In the genomic region with DNA sequence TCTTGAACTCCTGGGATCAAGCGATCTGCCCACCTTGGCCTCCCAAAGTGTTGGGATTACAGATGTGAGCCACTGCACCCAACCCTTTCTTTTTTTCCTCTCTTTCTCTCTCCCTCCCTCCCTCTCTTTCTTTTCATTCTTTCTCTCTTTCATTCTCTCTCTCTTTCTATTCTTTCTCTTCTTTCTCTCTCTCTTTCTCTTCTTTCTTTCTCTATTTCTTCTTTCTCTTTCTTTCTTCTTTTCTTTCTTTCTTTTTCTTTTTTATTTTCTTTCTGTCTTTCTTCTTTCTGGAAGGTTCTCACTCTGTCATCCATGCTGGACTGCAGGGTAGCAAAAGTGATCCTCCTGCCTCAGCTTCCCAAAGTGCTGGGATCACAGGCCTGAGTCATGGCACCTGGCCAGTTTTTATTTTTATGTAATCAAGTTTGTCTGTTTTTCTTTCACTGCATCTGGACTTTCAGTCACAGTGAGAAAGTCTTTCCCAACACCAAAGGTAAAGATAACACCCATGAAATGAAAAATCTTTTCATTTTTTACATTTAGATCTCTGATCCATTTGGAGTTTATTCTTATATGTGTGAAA, we compare ENCODE assay signal across 31 cellular contexts. TPM values are rescaled to one million over a fixed set of nuclear protein-coding genes. Genes with fewer than 3 reads are reported as not detected.
"Had no signal": no experiment of that assay in that cellular context is flagged by ENCODE, and none has a peak within 500 bp of the region (broad histone marks: within the 10 kb centered on the region; RNA-seq: fewer than 3 reads in every experiment).

No MANE protein-coding gene starts in this region.

- H3K9me3 Mint-ChIP-seq: activated CD4-positive, alpha-beta memory T cell treated with anti-CD3 and anti-CD28 coated beads for 36 hours; activated CD4-positive, alpha-beta T cell treated with anti-CD3 and anti-CD28 coated beads, Interleukin-2, amount 10 ng/mL, durations not matched to agents 24 days and 14 days; activated naive CD4-positive, alpha-beta T cell treated with anti-CD3 and anti-CD28 coated beads, Interleukin-2, amount 10 ng/mL, durations not matched to agents 7 days and 5 days; activated naive CD4-positive, alpha-beta T cell treated with anti-CD3 and anti-CD28 coated beads, Interleukin-2, amount 50 U/mL, for 72 hours; activated naive CD8-positive, alpha-beta T cell treated with anti-CD3 and anti-CD28 coated beads, Interleukin-2, amount 10 ng/mL, durations not matched to agents 7 days and 5 days; T-helper 2 cell treated with Interferon-gamma antibody and Interleukin-4, amounts not matched to agents 5 μg/mL and 100 μg/mL, for 36 hours had no signal

- DNase-seq: activated CD4-positive, alpha-beta memory T cell treated with anti-CD3 and anti-CD28 coated beads for 36 hours; activated CD4-positive, alpha-beta T cell treated with anti-CD3 and anti-CD28 coated beads for 36 hours; activated CD4-positive, alpha-beta T cell treated with anti-CD3 and anti-CD28 coated beads, Interleukin-2, amount 10 ng/mL, durations not matched to agents 24 days and 14 days; activated CD4-positive, CD25-positive, alpha-beta regulatory T cell; activated CD4-positive, CD25-positive, alpha-beta regulatory T cell treated with anti-CD3 and anti-CD28 coated beads, Interleukin-2, amount 50 U/mL, for 72 hours; activated CD8-positive, alpha-beta memory T cell treated with anti-CD3 and anti-CD28 coated beads for 24 hours; activated gamma-delta T cell; activated naive CD4-positive, alpha-beta T cell; activated naive CD4-positive, alpha-beta T cell treated with anti-CD3 and anti-CD28 coated beads, Interleukin-2, amount 10 ng/mL, durations not matched to agents 7 days and 5 days; activated naive CD8-positive, alpha-beta T cell treated with anti-CD3 and anti-CD28 coated beads, Interleukin-2, amount 10 ng/mL, durations not matched to agents 7 days and 5 days; activated T-cell treated with anti-CD3 and anti-CD28 coated beads, Interleukin-2, amount 50 U/mL, for 48 hours; central memory CD4-positive, alpha-beta T cell; cerebellar nuclear complex; colonic mucosa; effector CD8-positive, alpha-beta T cell; esophagus squamous epithelium; foreskin melanocyte; heart right ventricle; T-helper 1 cell; T-helper 17 cell; T1000 had no signal

- H3K36me3 Mint-ChIP-seq: activated CD4-positive, alpha-beta memory T cell treated with anti-CD3 and anti-CD28 coated beads for 36 hours; activated naive CD4-positive, alpha-beta T cell treated with anti-CD3 and anti-CD28 coated beads, Interleukin-2, amount 10 ng/mL, durations not matched to agents 7 days and 5 days; activated naive CD4-positive, alpha-beta T cell treated with anti-CD3 and anti-CD28 coated beads, Interleukin-2, amount 50 U/mL, for 72 hours; activated naive CD8-positive, alpha-beta T cell treated with anti-CD3 and anti-CD28 coated beads, Interleukin-2, amount 10 ng/mL, durations not matched to agents 7 days and 5 days; brain had no signal

- H3K27ac ChIP-seq: ascending aorta, breast epithelium, cardiac muscle cell, colonic mucosa, epithelial cell of prostate, esophagus squamous epithelium, gastroesophageal sphincter, heart right ventricle had no signal

- ATAC-seq: activated CD4-positive, alpha-beta T cell treated with anti-CD3 and anti-CD28 coated beads for 36 hours; activated naive CD4-positive, alpha-beta T cell treated with anti-CD3 and anti-CD28 coated beads, Interleukin-2, amount 50 U/mL, for 72 hours; gastroesophageal sphincter; heart right ventricle; T-helper 17 cell had no signal

- H3K4me1 Mint-ChIP-seq: activated CD4-positive, alpha-beta T cell treated with anti-CD3 and anti-CD28 coated beads for 36 hours; activated CD4-positive, alpha-beta T cell treated with anti-CD3 and anti-CD28 coated beads, Interleukin-2, amount 10 ng/mL, durations not matched to agents 24 days and 14 days; activated naive CD4-positive, alpha-beta T cell treated with anti-CD3 and anti-CD28 coated beads, Interleukin-2, amount 10 ng/mL, durations not matched to agents 7 days and 5 days; activated naive CD8-positive, alpha-beta T cell treated with anti-CD3 and anti-CD28 coated beads, Interleukin-2, amount 10 ng/mL, durations not matched to agents 7 days and 5 days had no signal

- H3K9me3 ChIP-seq: ascending aorta, breast epithelium, colonic mucosa, esophagus squamous epithelium, gastroesophageal sphincter, heart right ventricle had no signal

- H3K27me3 ChIP-seq: ascending aorta, breast epithelium, cardiac muscle cell, colonic mucosa, esophagus squamous epithelium, gastroesophageal sphincter had no signal

- H3K27me3 Mint-ChIP-seq: activated CD4-positive, alpha-beta memory T cell treated with anti-CD3 and anti-CD28 coated beads for 36 hours; activated CD4-positive, alpha-beta T cell treated with anti-CD3 and anti-CD28 coated beads for 36 hours had no signal

- H3K4me3 ChIP-seq: ascending aorta, breast epithelium, cardiac muscle cell, colonic mucosa, esophagus squamous epithelium, gastroesophageal sphincter, heart right ventricle had no signal

- FAIRE-seq: endometrium, endothelial cell of umbilical vein had no signal

- H3K27ac Mint-ChIP-seq: activated CD4-positive, alpha-beta memory T cell treated with anti-CD3 and anti-CD28 coated beads for 36 hours; activated CD4-positive, alpha-beta T cell treated with anti-CD3 and anti-CD28 coated beads for 36 hours; activated CD4-positive, alpha-beta T cell treated with anti-CD3 and anti-CD28 coated beads, Interleukin-2, amount 10 ng/mL, durations not matched to agents 24 days and 14 days; activated naive CD4-positive, alpha-beta T cell treated with anti-CD3 and anti-CD28 coated beads, Interleukin-2, amount 10 ng/mL, durations not matched to agents 7 days and 5 days; activated naive CD4-positive, alpha-beta T cell treated with anti-CD3 and anti-CD28 coated beads, Interleukin-2, amount 50 U/mL, for 72 hours; activated naive CD8-positive, alpha-beta T cell treated with anti-CD3 and anti-CD28 coated beads, Interleukin-2, amount 10 ng/mL, durations not matched to agents 7 days and 5 days; brain; T-helper 17 cell; T-helper 2 cell treated with Interferon-gamma antibody and Interleukin-4, amounts not matched to agents 5 μg/mL and 100 μg/mL, for 36 hours had no signal

- H3K36me3 ChIP-seq: ascending aorta, breast epithelium, cardiac muscle cell, colonic mucosa, esophagus squamous epithelium, gastroesophageal sphincter, heart right ventricle had no signal

- H3K4me3 Mint-ChIP-seq: activated CD4-positive, alpha-beta memory T cell treated with anti-CD3 and anti-CD28 coated beads for 36 hours; activated CD4-positive, alpha-beta T cell treated with anti-CD3 and anti-CD28 coated beads for 36 hours; activated CD4-positive, alpha-beta T cell treated with anti-CD3 and anti-CD28 coated beads, Interleukin-2, amount 10 ng/mL, durations not matched to agents 24 days and 14 days; activated naive CD4-positive, alpha-beta T cell treated with anti-CD3 and anti-CD28 coated beads, Interleukin-2, amount 10 ng/mL, durations not matched to agents 7 days and 5 days; activated naive CD8-positive, alpha-beta T cell treated with anti-CD3 and anti-CD28 coated beads, Interleukin-2, amount 10 ng/mL, durations not matched to agents 7 days and 5 days; brain; T-helper 17 cell; T-helper 2 cell treated with Interferon-gamma antibody and Interleukin-4, amounts not matched to agents 5 μg/mL and 100 μg/mL, for 36 hours had no signal

- H3K4me1 ChIP-seq: ascending aorta, colonic mucosa, esophagus squamous epithelium, gastroesophageal sphincter, heart right ventricle had no signal

RNA-seq across cellular contexts. Expression of a gene that starts 59.7 kb away (rescaled TPM):
- total RNA-seq: ascending aorta had no signal
